ENCODE assay signal across 9 cellular contexts in the genomic region with DNA sequence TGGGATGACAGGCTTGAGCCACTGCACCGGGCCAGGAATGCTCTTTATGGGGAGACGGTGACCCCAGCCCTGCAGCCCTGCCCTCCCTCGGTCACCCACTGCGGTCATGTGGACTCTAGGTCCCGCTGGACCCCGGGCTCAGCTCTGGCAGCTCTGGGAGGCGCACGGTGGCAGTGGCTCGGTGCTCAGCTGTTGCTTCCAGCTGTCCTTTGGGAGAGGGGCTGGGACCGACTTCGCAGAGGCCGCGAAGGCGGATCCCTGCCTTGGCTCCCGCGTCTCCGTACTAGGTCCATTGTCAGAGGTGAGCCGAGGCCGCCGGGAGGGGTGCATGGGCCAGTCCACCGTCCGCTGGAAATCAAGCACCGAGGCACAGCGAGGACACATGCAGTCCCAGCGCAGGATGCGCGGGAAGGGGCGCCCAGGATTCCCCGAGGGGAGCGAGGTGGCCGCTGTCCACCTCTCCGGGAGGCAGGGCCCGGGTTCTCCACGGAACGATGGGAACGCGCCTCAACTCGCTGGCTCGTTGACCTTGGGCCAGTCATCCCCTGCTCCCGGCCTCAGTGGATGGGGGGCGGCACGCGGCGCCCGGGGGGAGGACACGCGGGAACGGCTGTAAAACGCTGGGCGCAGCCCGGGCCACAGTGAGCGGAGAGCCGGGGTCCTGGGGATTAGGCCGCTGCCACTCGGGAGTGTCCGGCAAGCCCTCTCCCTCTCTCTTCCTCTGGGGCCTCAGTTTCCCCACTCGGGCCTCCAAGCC. TPM values are rescaled to one million over a fixed set of nuclear protein-coding genes. Genes with fewer than 3 reads are reported as not detected.
DNase-seq lines count a peak whose midpoint lies in the region; ATAC-seq, FAIRE-seq and TF ChIP-seq lines count a peak whose summit lies in the region.
"Had no signal": no experiment of that assay in that cellular context is flagged by ENCODE, and none has a peak within 500 bp of the region (broad histone marks: within the 10 kb centered on the region; RNA-seq: fewer than 3 reads in every experiment).

No MANE protein-coding gene starts in this region.

- peak overlapping the region; percentile 73 for H2AK9ac ChIP-seq in IMR-90 (replicated peaks; ENCODE audit: low read depth, low read length, poor library complexity)

- H3K4me3 ChIP-seq in ACC112 (ENCODE audit: low read depth, low read length): peak overlapping the region; percentile 82
- H3K4me3 ChIP-seq in IMR-90 (ENCODE audit: insufficient read depth, low read depth, low read length): peak overlapping the region; percentile 59
- H3K4me3 ChIP-seq in endodermal cell (ENCODE audit: low read length): peak overlapping the region; percentile 76
- peak overlapping the region; percentile 36 for H3K4me3 ChIP-seq in naive thymus-derived CD4-positive, alpha-beta T cell (ENCODE audit: low read length)

- H3K23ac ChIP-seq in IMR-90 (ENCODE audit: low read depth, low read length): no peak overlapping the region

- H3K36me3 Mint-ChIP-seq in endodermal cell (ENCODE audit: low read depth): peaks cover 26% of the 10 kb centered on the region
- peaks cover 0 to 4% (median 0%) of the 10 kb centered on the region in 5 donors for H3K36me3 Mint-ChIP-seq in naive thymus-derived CD4-positive, alpha-beta T cell

- no peak for TF ChIP-seq POLR2A in IMR-90 (IDR thresholded peaks at IDR 0.05; ENCODE audit: low read depth, low read length)

- no peak overlapping the region for H2BK15ac ChIP-seq in IMR-90 (ENCODE audit: low read depth, low read length)

- no peak overlapping the region for H2BK20ac ChIP-seq in IMR-90 (ENCODE audit: low read depth, low read length)

- no peak overlapping the region for H3K14ac ChIP-seq in IMR-90 (replicated peaks; ENCODE audit: low read depth, low read length)

- peak overlapping the region in 1 of 2 experiments; percentile 77; a peak in 1 of 4 replicates for H4K8ac ChIP-seq in IMR-90 (ENCODE audit: low read depth in 2 of 2, low read length in 2 of 2)

- H2BK120ac ChIP-seq in IMR-90 (ENCODE audit: low read depth, low read length): no peak overlapping the region

- in situ Hi-C loops in IMR-90 (cut with MboI; ENCODE audit: low sequenced_read_pairs): no loop called here

- WGBS in IMR-90 (ENCODE audit: extremely low coverage in 2 of 2, insufficient read length in 1 of 2), 2 experiments: 35% methylated on average over 18 of the region's 57 CpGs; no CpG with 5 or more reads in 1 of the 2 experiments
- 53 to 73% methylated on average over 28 to 57 of the region's 57 CpGs for WGBS in endodermal cell (ENCODE audit: insufficient coverage in 1 of 2, insufficient read length in 1 of 2), 2 experiments

- no peak overlapping the region; the same call in 1 of the 2 replicates for H3K18ac ChIP-seq in IMR-90 (ENCODE audit: low read depth, low read length)

- H3K27ac Mint-ChIP-seq in endodermal cell: no peak overlapping the region
- peak overlapping the region in 2 of 9 donors; percentile 65 to 80 for H3K27ac Mint-ChIP-seq in naive thymus-derived CD4-positive, alpha-beta T cell

- no peak for TF ChIP-seq RAD21 in IMR-90 (IDR thresholded peaks at IDR 0.05; ENCODE audit: low read length)

- 0 out of 2 replicates have a peak, but pooled peaks cover 6% of the 10 kb centered on the region for H3K27me3 ChIP-seq in ACC112 (ENCODE audit: insufficient read depth, low read length)
- no peaks in the 10 kb centered on the region; the same call in 1 of the 2 replicates for H3K27me3 ChIP-seq in IMR-90 (ENCODE audit: control insufficient read depth, insufficient read depth, low read length)
- H3K27me3 ChIP-seq in endodermal cell (ENCODE audit: control insufficient read depth, insufficient read depth, low read length, poor library complexity, severe bottlenecking): no peaks in the 10 kb centered on the region
- H3K27me3 ChIP-seq in naive thymus-derived CD4-positive, alpha-beta T cell (ENCODE audit: control insufficient read depth in 2 of 2, insufficient read depth in 2 of 2, low read length in 2 of 2): no peaks in the 10 kb centered on the region

- H3K4me2 ChIP-seq in IMR-90 (ENCODE audit: low read depth, low read length): peak overlapping the region; percentile 40

- H4K20me1 ChIP-seq in IMR-90 (ENCODE audit: insufficient read depth, low read length): no peaks in the 10 kb centered on the region

- POLR2A ChIA-PET in IMR-90 (lab: Charles Lee; ENCODE audit: unreplicated experiment): no interaction called here
- POLR2A ChIA-PET in naive thymus-derived CD4-positive, alpha-beta T cell (lab: Charles Lee): interaction anchor here (0.6 kb wide), 1 partner anchor 119 kb away, joined by 5 read pairs; no protein-coding TSS in a partner anchor

- no peak overlapping the region for H2BK5ac ChIP-seq in IMR-90 (ENCODE audit: low read depth, low read length, poor library complexity, severe bottlenecking)

- CTCF ChIA-PET in IMR-90 (lab: Yijun Ruan, JAX): no interaction called here
- CTCF ChIA-PET in naive thymus-derived CD4-positive, alpha-beta T cell (lab: Charles Lee): no interaction called here

- FAIRE-seq in urothelium cell line (lab: Jason Lieb, UNC): no peak

- no TSS peak for BruUV-seq in IMR-90 (replicated peaks; lab: Mats Ljungman, UMichigan)

- no peaks in the 10 kb centered on the region for H3K9me3 Mint-ChIP-seq in endodermal cell
- no peaks in the 10 kb centered on the region for H3K9me3 Mint-ChIP-seq in naive thymus-derived CD4-positive, alpha-beta T cell

- peaks cover 8% of the 10 kb centered on the region for H3K27me3 Mint-ChIP-seq in endodermal cell (ENCODE audit: insufficient read depth)
- H3K27me3 Mint-ChIP-seq in naive thymus-derived CD4-positive, alpha-beta T cell: peaks cover 0 to 10% (median 0%) of the 10 kb centered on the region in 5 donors

- 0 out of 2 replicates have a peak, but pooled peaks cover 3% of the 10 kb centered on the region for H3K9me1 ChIP-seq in IMR-90 (ENCODE audit: insufficient read depth, low read length)

- H3K4ac ChIP-seq in IMR-90 (ENCODE audit: low read depth, low read length): peak overlapping the region; percentile 48; the same call in 1 of the 2 replicates

- H3K9me3 ChIP-seq in IMR-90 (ENCODE audit: control insufficient read depth, insufficient read depth, low read length) (no peaks in the 10 kb centered on the region), endodermal cell (ENCODE audit: control insufficient read depth, low read length) (no peaks in the 10 kb centered on the region)
- no peaks in the 10 kb centered on the region for H3K9me3 ChIP-seq in naive thymus-derived CD4-positive, alpha-beta T cell (ENCODE audit: control insufficient read depth in 2 of 3, low read length in 3 of 3)

- no peaks in the 10 kb centered on the region for H3K79me2 ChIP-seq in ACC112 (ENCODE audit: control insufficient read depth, insufficient read depth, low read length, unreplicated experiment)

- H3K4me1 Mint-ChIP-seq in endodermal cell: peaks cover 8% of the 10 kb centered on the region
- H3K4me1 Mint-ChIP-seq in naive thymus-derived CD4-positive, alpha-beta T cell: peaks cover 5 to 14% (median 8%) of the 10 kb centered on the region in 7 donors

- no peaks in the 10 kb centered on the region for H3K4me1 ChIP-seq in ACC112 (ENCODE audit: control insufficient read depth, insufficient read depth, low read length, unreplicated experiment)
- H3K4me1 ChIP-seq in IMR-90 (ENCODE audit: control insufficient read depth, insufficient read depth, low read length): peaks cover 10% of the 10 kb centered on the region; the same call in 1 of the 2 replicates
- H3K4me1 ChIP-seq in endodermal cell (ENCODE audit: control insufficient read depth, insufficient read depth, low read length): no peaks in the 10 kb centered on the region
- peaks cover 0 to 3% of the 10 kb centered on the region in 2 donors for H3K4me1 ChIP-seq in naive thymus-derived CD4-positive, alpha-beta T cell (ENCODE audit: control insufficient read depth in 2 of 2, insufficient read depth in 2 of 2, low read length in 2 of 2)

- TF ChIP-seq CTCF in IMR-90 (conservative IDR thresholded peaks at IDR 0.05; ENCODE audit: low read depth, low read length) (no peak), endodermal cell (conservative IDR thresholded peaks at IDR 0.05) (no peak)

- H3K56ac ChIP-seq in IMR-90 (ENCODE audit: extremely low read depth, insufficient read depth, low read length): no peak overlapping the region

- ATAC-seq in IMR-90 (ENCODE audit: low read depth): no peak; the same call in 1 of the 2 replicates
- no peak for ATAC-seq in naive thymus-derived CD4-positive, alpha-beta T cell

- H4K91ac ChIP-seq in IMR-90 (ENCODE audit: insufficient read depth, low read depth, low read length): no peak overlapping the region

- peak overlapping the region; percentile 65 for H3K4me3 Mint-ChIP-seq in endodermal cell
- peak overlapping the region; percentile 45 to 83 (median 56) for H3K4me3 Mint-ChIP-seq in naive thymus-derived CD4-positive, alpha-beta T cell

- no peak overlapping the region for H4K5ac ChIP-seq in IMR-90 (ENCODE audit: low read depth, low read length)

- DNase-seq in IMR-90: no peak
- peak; percentile 70 for DNase-seq in endodermal cell
- DNase-seq in naive thymus-derived CD4-positive, alpha-beta T cell: no peak
- no peak for DNase-seq in urothelium cell line (ENCODE audit: low spot score)
- DNase-seq in GOT3 (lab: John Stamatoyannopoulos, UW): no peak
- DNase-seq in CD1c-positive myeloid dendritic cell (ENCODE audit: extremely low spot score): no peak
- DNase-seq in hypothalamus (lab: John Stamatoyannopoulos, UW): no peak

- H2AFZ ChIP-seq in ACC112 (ENCODE audit: low read length, unreplicated experiment) (peak overlapping the region; percentile 59), IMR-90 (replicated peaks; ENCODE audit: low read length, poor library complexity) (peak overlapping the region; percentile 88)

- no peaks in the 10 kb centered on the region for H3K36me3 ChIP-seq in ACC112 (ENCODE audit: insufficient read depth, low read length)
- H3K36me3 ChIP-seq in IMR-90 (ENCODE audit: control insufficient read depth, insufficient read depth, low read length): no peaks in the 10 kb centered on the region
- H3K36me3 ChIP-seq in endodermal cell (ENCODE audit: control insufficient read depth, insufficient read depth, low read length): peaks cover 17% of the 10 kb centered on the region
- H3K36me3 ChIP-seq in naive thymus-derived CD4-positive, alpha-beta T cell (ENCODE audit: control insufficient read depth in 2 of 3, insufficient read depth in 3 of 3, low read length in 3 of 3): no peaks in the 10 kb centered on the region

- dilution Hi-C loops in IMR-90 (cut with HindIII; ENCODE audit: low sequenced_read_pairs, unreplicated experiment): no loop called here

- intact Hi-C loops in IMR-90 (cut with micrococcal nuclease): no loop called here
- intact Hi-C loops in naive thymus-derived CD4-positive, alpha-beta T cell (cut with micrococcal nuclease): no loop called here

- H3K27ac ChIP-seq in ACC112 (ENCODE audit: low read depth, low read length) (no peak overlapping the region), IMR-90 (ENCODE audit: insufficient read depth, low read length) (no peak overlapping the region), endodermal cell (ENCODE audit: low read depth, low read length) (no peak overlapping the region)
- peak overlapping the region; percentile 64 for H3K27ac ChIP-seq in naive thymus-derived CD4-positive, alpha-beta T cell (ENCODE audit: low read depth, low read length)

- H2AK5ac ChIP-seq in IMR-90 (ENCODE audit: low read depth, low read length): no peak overlapping the region

- no peaks in the 10 kb centered on the region for H3K79me1 ChIP-seq in IMR-90 (ENCODE audit: low read depth in 1 of 2, low read length in 2 of 2)

- peak overlapping the region; percentile 60; the same call in 1 of the 2 replicates for H3K9ac ChIP-seq in IMR-90 (ENCODE audit: low read depth, low read length)
- H3K9ac ChIP-seq in endodermal cell (ENCODE audit: extremely low read depth, low read length, poor library complexity, severe bottlenecking): no peak overlapping the region

RNA-seq across cellular contexts. Expression of a gene that starts 0.7 kb away (rescaled TPM):
- total RNA-seq in IMR-90 (2012; rRNA removed) (0.83 and 1.8 TPM in 2 replicates), endodermal cell (10 to 100 TPM; 28.2 to 29.1 TPM)
- polyA plus RNA-seq in IMR-90 (2012; rRNA removed): 2.4 and 3.2 TPM in 2 replicates
- polyA plus RNA-seq in IMR-90 (2012; cell fraction: cytosol; rRNA removed): 4.8 and 4.9 TPM in 2 replicates
- polyA plus RNA-seq in IMR-90 (2012; cell fraction: nucleus; rRNA removed; ENCODE audit: low replicate concordance): 7.1 and 11.3 TPM in 2 replicates
- 7.5 TPM for polyA plus RNA-seq in endodermal cell (2013, experiment 1 of 2)
- 7.8 TPM for polyA plus RNA-seq in endodermal cell (2013, experiment 2 of 2)
- 10 to 100 TPM in 2 of 5 experiments, 1 to 10 TPM in 3; 3.4 to 14.8 (median 5.5) TPM for total RNA-seq in naive thymus-derived CD4-positive, alpha-beta T cell
- polyA plus RNA-seq in naive thymus-derived CD4-positive, alpha-beta T cell: under 1 TPM in 1 of 2 donors, not detected in 1; 0.14 TPM

RNA-seq across cellular contexts. Expression of a gene that starts 41.9 kb away (rescaled TPM):
- 12.2 and 13.1 TPM in 2 replicates for total RNA-seq in IMR-90 (2012; rRNA removed)
- polyA plus RNA-seq in IMR-90 (2012; rRNA removed): 36.9 and 37.2 TPM in 2 replicates
- 33.9 and 37.7 TPM in 2 replicates for polyA plus RNA-seq in IMR-90 (2012; cell fraction: cytosol; rRNA removed)
- polyA plus RNA-seq in IMR-90 (2012; cell fraction: nucleus; rRNA removed; ENCODE audit: low replicate concordance): 160 and 211 TPM in 2 replicates
- 10 to 100 TPM; 28.0 to 30.7 TPM for total RNA-seq in endodermal cell
- polyA plus RNA-seq in endodermal cell (2013, experiment 1 of 2): 79.9 TPM
- polyA plus RNA-seq in endodermal cell (2013, experiment 2 of 2): 71.6 TPM
- total RNA-seq in naive thymus-derived CD4-positive, alpha-beta T cell: 100 to 1,000 TPM in 2 of 5 experiments, 10 to 100 TPM in 3; 73.9 to 123 (median 79.7) TPM
- 10 to 100 TPM; 17.8 to 35.7 TPM for polyA plus RNA-seq in naive thymus-derived CD4-positive, alpha-beta T cell

RNA-seq across cellular contexts. Expression of a gene that starts 46.1 kb away (rescaled TPM):
- total RNA-seq in IMR-90 (2012; rRNA removed) (not detected in 2 replicates), endodermal cell (not detected)
- polyA plus RNA-seq in IMR-90 (2012; rRNA removed): not detected in 2 replicates
- polyA plus RNA-seq in IMR-90 (2012; cell fraction: cytosol; rRNA removed): not detected in 2 replicates
- not detected in 2 replicates for polyA plus RNA-seq in IMR-90 (2012; cell fraction: nucleus; rRNA removed; ENCODE audit: low replicate concordance)
- not detected for polyA plus RNA-seq in endodermal cell (2013, experiment 1 of 2)
- not detected for polyA plus RNA-seq in endodermal cell (2013, experiment 2 of 2)
- not detected for total RNA-seq in naive thymus-derived CD4-positive, alpha-beta T cell
- polyA plus RNA-seq in naive thymus-derived CD4-positive, alpha-beta T cell: not detected
- total RNA-seq: subcutaneous adipose tissue had no signal
